8 cellular contexts compared by ENCODE assay signal in genomic region chr1:120340838-120341751, GRCh38.
DNase-seq lines count a peak whose midpoint lies in the region; ATAC-seq, FAIRE-seq and TF ChIP-seq lines count a peak whose summit lies in the region.
"Not testable (repeated sequence)": the region's sequence is repeated elsewhere in the genome, so short reads cannot be mapped to it uniquely, and the experiment has no call there.

No MANE protein-coding gene starts in this region.

- peak overlapping the region; percentile 86 for H3K4me3 Mint-ChIP-seq in activated T-cell treated with anti-CD3 and anti-CD28 coated beads, Interleukin-2, amount 50 U/mL, for 24 hours
- H3K4me3 Mint-ChIP-seq in natural killer cell treated with Interleukin-12 subunit alpha and Interleukin-12 subunit beta and Interleukin-15 and Interleukin-18, amount 100 ng/mL, for 72 hours: peak overlapping the region; percentile 78

- not testable (repeated sequence) for H3K4me1 Mint-ChIP-seq in activated T-cell treated with anti-CD3 and anti-CD28 coated beads, Interleukin-2, amount 50 U/mL, for 24 hours (ENCODE audit: low read depth); natural killer cell treated with Interleukin-12 subunit alpha and Interleukin-12 subunit beta and Interleukin-15 and Interleukin-18, amount 100 ng/mL, for 72 hours (ENCODE audit: low read depth in 2 of 2)

- TF ChIP-seq CTCF in HEK293 (tag by site-specific recombination; IDR thresholded peaks at IDR 0.05); SU-DHL-6 (IDR thresholded peaks at IDR 0.05; ENCODE audit: insufficient read depth, low read length, poor library complexity, severe bottlenecking); bronchial epithelial cell (IDR thresholded peaks at IDR 0.05; ENCODE audit: insufficient read depth, low read length, severe bottlenecking): not testable (repeated sequence)

- H3K4me2 ChIP-seq in SU-DHL-6 (ENCODE audit: low read depth, low read length, poor library complexity, severe bottlenecking): peak overlapping the region; percentile 48

- POLR2A ChIA-PET in HEK293 (lab: Yijun Ruan, JAX): not testable (repeated sequence)

- not testable (repeated sequence) for H3K9me3 ChIP-seq in HEK293 (ENCODE audit: control insufficient read depth, insufficient read depth, low read depth, low read length); SU-DHL-6 (ENCODE audit: insufficient read depth, low read length); aorta (ENCODE audit: control insufficient read depth, low read length)

- H4K20me1 ChIP-seq in SU-DHL-6 (ENCODE audit: low read depth, low read length): not testable (repeated sequence)

- not testable (repeated sequence) for H3K79me2 ChIP-seq in SU-DHL-6 (ENCODE audit: insufficient read depth, low read length)

- not testable (repeated sequence) for H3K27me3 ChIP-seq in SU-DHL-6 (ENCODE audit: low read length); bronchial epithelial cell (ENCODE audit: control insufficient read depth, insufficient read depth, low read length); aorta (ENCODE audit: control insufficient read depth in 1 of 2, insufficient read depth in 2 of 2, low read length in 1 of 2)

- not testable (repeated sequence) for H3K9me3 Mint-ChIP-seq in activated T-cell treated with anti-CD3 and anti-CD28 coated beads, Interleukin-2, amount 50 U/mL, for 24 hours; natural killer cell treated with Interleukin-12 subunit alpha and Interleukin-12 subunit beta and Interleukin-15 and Interleukin-18, amount 100 ng/mL, for 72 hours

- not testable (repeated sequence) for H2AFZ ChIP-seq in SU-DHL-6 (ENCODE audit: low read depth, low read length, severe bottlenecking)

- peak overlapping the region; percentile 57 for H3K9ac ChIP-seq in SU-DHL-6 (ENCODE audit: low read length)

- not testable (repeated sequence) for H3K9me2 ChIP-seq in SU-DHL-6 (replicated peaks; ENCODE audit: insufficient read depth, low read length)

- CTCF ChIA-PET in HEK293 (lab: Yijun Ruan, JAX): not testable (repeated sequence)

- peak overlapping the region; percentile 90 for H3K27ac Mint-ChIP-seq in activated T-cell treated with anti-CD3 and anti-CD28 coated beads, Interleukin-2, amount 50 U/mL, for 24 hours
- peak overlapping the region in 1 of 2 donors; percentile 56 for H3K27ac Mint-ChIP-seq in natural killer cell treated with Interleukin-12 subunit alpha and Interleukin-12 subunit beta and Interleukin-15 and Interleukin-18, amount 100 ng/mL, for 72 hours

- H3K4me1 ChIP-seq in HEK293 (ENCODE audit: control insufficient read depth, insufficient read depth, low read length); aorta (ENCODE audit: control insufficient read depth in 1 of 2, insufficient read depth in 2 of 2, low read length in 2 of 2): not testable (repeated sequence)

- FAIRE-seq in bronchial epithelial cell (lab: Jason Lieb, UNC): not testable (repeated sequence)

- intact Hi-C loops in left ventricle myocardium superior (cut with micrococcal nuclease); aorta (cut with DNase I): not testable (repeated sequence)

- H3K27ac ChIP-seq in HEK293 (ENCODE audit: extremely low read depth, low read depth, low read length); SU-DHL-6 (ENCODE audit: low read depth, low read length): not testable (repeated sequence)
- H3K27ac ChIP-seq in aorta (ENCODE audit: low read depth in 1 of 2, low read length in 2 of 2): peak overlapping the region in 1 of 2 donors; percentile 68

- H3F3A ChIP-seq in SU-DHL-6 (ENCODE audit: insufficient read depth): not testable (repeated sequence)

- H3K36me3 Mint-ChIP-seq in activated T-cell treated with anti-CD3 and anti-CD28 coated beads, Interleukin-2, amount 50 U/mL, for 24 hours (ENCODE audit: low read depth); natural killer cell treated with Interleukin-12 subunit alpha and Interleukin-12 subunit beta and Interleukin-15 and Interleukin-18, amount 100 ng/mL, for 72 hours: not testable (repeated sequence)

- H3K36me3 ChIP-seq in HEK293 (ENCODE audit: control insufficient read depth in 2 of 2, insufficient read depth in 1 of 2, low read length in 2 of 2); SU-DHL-6 (ENCODE audit: low read length); bronchial epithelial cell (ENCODE audit: control insufficient read depth, insufficient read depth, low read length); aorta (ENCODE audit: control insufficient read depth in 1 of 2, insufficient read depth in 2 of 2, low read length in 1 of 2): not testable (repeated sequence)

- not testable (repeated sequence) for ATAC-seq in left ventricle myocardium superior; natural killer cell treated with Interleukin-12 subunit alpha and Interleukin-12 subunit beta and Interleukin-15 and Interleukin-18, amount 100 ng/mL, for 72 hours; aorta (ENCODE audit: low FRiP score)

- peak; percentile 73 for DNase-seq in activated T-cell treated with anti-CD3 and anti-CD28 coated beads, Interleukin-2, amount 50 U/mL, for 24 hours
- not testable (repeated sequence) for DNase-seq in bronchial epithelial cell (ENCODE audit: low read depth)
- DNase-seq in left ventricle myocardium superior (peak; percentile 31), aorta (peak; percentile 62 to 81)
- DNase-seq in natural killer cell treated with Interleukin-12 subunit alpha and Interleukin-12 subunit beta and Interleukin-15 and Interleukin-18, amount 100 ng/mL, for 72 hours (ENCODE audit: low spot score): peak; percentile 63
- peak; percentile 59 for DNase-seq in stimulated activated CD4-positive, alpha-beta T cell treated with anti-CD3 and anti-CD28 coated beads, Interleukin-2, amount 100 ng/mL, for 24 hours

- H3K27me3 Mint-ChIP-seq in activated T-cell treated with anti-CD3 and anti-CD28 coated beads, Interleukin-2, amount 50 U/mL, for 24 hours; natural killer cell treated with Interleukin-12 subunit alpha and Interleukin-12 subunit beta and Interleukin-15 and Interleukin-18, amount 100 ng/mL, for 72 hours: not testable (repeated sequence)

- 0% methylated on average over 28 to 37 of the region's 78 CpGs for WGBS in aorta, 2 donors

- H3K4me3 ChIP-seq in HEK293 (ENCODE audit: low read depth, low read length): peak overlapping the region; percentile 49
- peak overlapping the region; percentile 47 for H3K4me3 ChIP-seq in SU-DHL-6 (ENCODE audit: insufficient read depth, low read length, poor library complexity, severe bottlenecking)
- H3K4me3 ChIP-seq in bronchial epithelial cell (ENCODE audit: low read depth, low read length): peak overlapping the region; percentile 41
- H3K4me3 ChIP-seq in aorta (ENCODE audit: low read length in 2 of 2): peak overlapping the region in 1 of 2 donors; percentile 72

TF ChIP-seq in HEK293, 187 proteins besides CTCF, POLR2A, EP300 and RAD21 (continues in another document):
- TF ChIP-seq GLIS2 (tag by site-specific recombination; IDR thresholded peaks at IDR 0.05) (peak; percentile 73; the same call in 1 of the 2 replicates), ZNF341 (tag by site-specific recombination; IDR thresholded peaks at IDR 0.05; ENCODE audit: low read depth) (peak; percentile 17; the same call in 1 of the 2 replicates), ZNF423 (tag by site-specific recombination; IDR thresholded peaks at IDR 0.05) (peak; percentile 81), IKZF3 (tag by site-specific recombination; IDR thresholded peaks at IDR 0.05) (peak; percentile 75), ZBTB26 (tag by site-specific recombination; optimal IDR thresholded peaks at IDR 0.05) (peak; percentile 60), GLIS1 (tag by site-specific recombination; IDR thresholded peaks at IDR 0.05) (peak; percentile 74), PATZ1 (tag by site-specific recombination; IDR thresholded peaks at IDR 0.05) (peak; percentile 50; the same call in 1 of the 2 replicates), ZNF335 (tag by site-specific recombination; conservative IDR thresholded peaks at IDR 0.05) (0 out of 2 replicates have a peak, but pooled peaks have one; percentile 21)
